In genomic region chr5:35938518-35939227, GRCh38 we compare ENCODE assay signal across 8 cellular contexts. TPM values are rescaled to one million over a fixed set of nuclear protein-coding genes. Genes with fewer than 3 reads are reported as not detected.
A peak's percentile ranks its signal among the peaks of the same experiment; 100 is the strongest.
DNase-seq lines count a peak whose midpoint lies in the region; ATAC-seq and TF ChIP-seq lines count a peak whose summit lies in the region.

CAPSL (minus strand) TSS chr5:35938622; CDS start chr5:35921120, 17,502 bp downstream.

- no TSS peak for BruUV-seq in OCI-LY7 (replicated peaks; lab: Mats Ljungman, UMichigan)

- no peak within 1 kb of the TSS for H4K8ac ChIP-seq in H9 (replicated peaks; ENCODE audit: insufficient read length, low read depth, low read length)

- H3K4me1 ChIP-seq in H9 (ENCODE audit: insufficient read depth, low read length) (no peaks in the 10 kb centered on the region), OCI-LY7 (ENCODE audit: insufficient read depth, low read length, poor library complexity, severe bottlenecking) (no peaks in the 10 kb centered on the region), aorta (ENCODE audit: control insufficient read depth in 1 of 2, insufficient read depth in 2 of 2, low read length in 2 of 2) (no peaks in the 10 kb centered on the region)

- 0 out of 4 replicates have a peak, but pooled peaks cover 0 to 4% of the 10 kb centered on the region in 2 experiments for H3K4me1 Mint-ChIP-seq in H9

- no peak within 1 kb of the TSS for H3K9ac ChIP-seq in H9 (ENCODE audit: extremely low read depth, insufficient read length, low read length)

- no peak within 1 kb of the TSS for H2BK15ac ChIP-seq in H9 (ENCODE audit: low read depth, low read length)

- H3K4me3 ChIP-seq in OCI-LY7 (ENCODE audit: low read depth, low read length, poor library complexity, severe bottlenecking) (no peak within 1 kb of the TSS), fibroblast of villous mesenchyme (ENCODE audit: low read depth, low read length) (no peak within 1 kb of the TSS), aorta (ENCODE audit: low read length in 2 of 2) (no peak within 1 kb of the TSS)

- H3K14ac ChIP-seq in H9 (ENCODE audit: insufficient read depth, low read length) = no peak within 1 kb of the TSS; the same call in 1 of the 2 replicates

- H3K27me3 Mint-ChIP-seq in H9 (ENCODE audit: low read depth) = peaks cover 13% of the 10 kb centered on the region

- no peak within 1 kb of the TSS for H3K27ac Mint-ChIP-seq in H9

- DNase-seq in H9 = peak; percentile 95
- peak; percentile 31 for DNase-seq in OCI-LY7 (ENCODE audit: low spot score)
- DNase-seq in fibroblast of villous mesenchyme (ENCODE audit: low read depth) = peak; percentile 81
- no peak for DNase-seq in sciatic nerve (ENCODE audit: low spot score)
- no peak for DNase-seq in activated effector memory CD4-positive, alpha-beta T cell treated with Interleukin-2 at 50 U/mL for 16 hours
- no peak for DNase-seq in aorta

- no peak within 1 kb of the TSS for H2BK20ac ChIP-seq in H9 (ENCODE audit: low read depth, low read length, poor library complexity, severe bottlenecking)

- no peaks in the 10 kb centered on the region for H3K9me2 ChIP-seq in OCI-LY7 (ENCODE audit: insufficient read depth, low read length)

- no peak within 1 kb of the TSS; a peak in 1 of 5 replicates for H3K4me3 Mint-ChIP-seq in H9

- POLR2A ChIA-PET in OCI-LY7 (lab: Charles Lee) = interaction anchor here (0.7 to 1.4 kb wide), 2 partner anchors 11 to 306 kb away, joined by 3 read pairs; no protein-coding TSS in a partner anchor

- no peaks in the 10 kb centered on the region for H3K79me2 ChIP-seq in H9 (ENCODE audit: insufficient read depth, low read length)
- H3K79me2 ChIP-seq in OCI-LY7 (ENCODE audit: insufficient read depth, low read depth, low read length) = no peaks in the 10 kb centered on the region

- H2AFZ ChIP-seq in H9 (ENCODE audit: low read length) (no peak within 1 kb of the TSS), OCI-LY7 (ENCODE audit: low read length) (no peak within 1 kb of the TSS)

- no peak within 1 kb of the TSS for H4K5ac ChIP-seq in H9 (ENCODE audit: insufficient read length, low read depth, low read length)

- no peak within 1 kb of the TSS for H3K4me2 ChIP-seq in H9 (ENCODE audit: insufficient read depth, insufficient read length, low read length)
- H3K4me2 ChIP-seq in OCI-LY7 (ENCODE audit: low read length) = no peak within 1 kb of the TSS

- ATAC-seq in sciatic nerve (peak; percentile 52), HG03520 (IDR thresholded peaks at IDR 0.05; ENCODE audit: unreplicated experiment) (no peak), aorta (ENCODE audit: low FRiP score) (no peak), HG02852 (IDR thresholded peaks at IDR 0.05; ENCODE audit: unreplicated experiment) (no peak)

- no peaks in the 10 kb centered on the region for H3K9me3 ChIP-seq in H9 (ENCODE audit: control insufficient read depth, low read depth, low read length)
- no peaks in the 10 kb centered on the region for H3K9me3 ChIP-seq in OCI-LY7 (ENCODE audit: low read length)
- peaks cover 2% of the 10 kb centered on the region for H3K9me3 ChIP-seq in aorta (ENCODE audit: control insufficient read depth, low read length)

- H3K18ac ChIP-seq in H9 (ENCODE audit: insufficient read length, low read depth, low read length) = no peak within 1 kb of the TSS

- H3K36me3 Mint-ChIP-seq in H9 (ENCODE audit: insufficient read depth in 1 of 3, low read depth in 3 of 3) = no peaks in the 10 kb centered on the region

- H2BK120ac ChIP-seq in H9 (ENCODE audit: low read depth, low read length, poor library complexity, severe bottlenecking) = no peak within 1 kb of the TSS

- no peak within 1 kb of the TSS for H3T11ph ChIP-seq in H9 (ENCODE audit: low read length)

- no peak within 1 kb of the TSS for H4K91ac ChIP-seq in H9 (ENCODE audit: insufficient read length, low read depth, low read length)

- H3K56ac ChIP-seq in H9 (ENCODE audit: insufficient read length, low read depth, low read length) = no peak within 1 kb of the TSS

- no peak within 1 kb of the TSS for H2AK5ac ChIP-seq in H9 (ENCODE audit: insufficient read length, low read length)

- H3K23me2 ChIP-seq in H9 (ENCODE audit: insufficient read length, low read depth, low read length, poor library complexity, severe bottlenecking) = no peaks in the 10 kb centered on the region

- H3K23ac ChIP-seq in H9 (ENCODE audit: insufficient read length, low read depth, low read length) = no peak within 1 kb of the TSS

- intact Hi-C loops in OCI-LY7 (cut with micrococcal nuclease; ENCODE audit: unreplicated experiment) (no loop called here), sciatic nerve (cut with DNase I) (no loop called here), aorta (cut with DNase I) (no loop called here)

- no peaks in the 10 kb centered on the region for H4K20me1 ChIP-seq in H9 (ENCODE audit: control insufficient read depth, insufficient read depth, insufficient read length)
- no peaks in the 10 kb centered on the region for H4K20me1 ChIP-seq in OCI-LY7 (ENCODE audit: insufficient read depth, low read length)

- H3K36me3 ChIP-seq in OCI-LY7 (ENCODE audit: insufficient read depth, low read length) (no peaks in the 10 kb centered on the region), aorta (ENCODE audit: control insufficient read depth in 1 of 2, insufficient read depth in 2 of 2, low read length in 1 of 2) (no peaks in the 10 kb centered on the region)

- no peak within 1 kb of the TSS for H2BK5ac ChIP-seq in H9 (ENCODE audit: insufficient read length, low read length)

- no peaks in the 10 kb centered on the region for H3K9me3 Mint-ChIP-seq in H9

- H3K4ac ChIP-seq in H9 (ENCODE audit: low read depth, low read length) = no peak within 1 kb of the TSS

- TF ChIP-seq CTCF in H9 (conservative IDR thresholded peaks at IDR 0.05) (no peak), OCI-LY7 (conservative IDR thresholded peaks at IDR 0.05; ENCODE audit: low read length) (no peak), fibroblast of villous mesenchyme (IDR thresholded peaks at IDR 0.05; ENCODE audit: insufficient read depth, low read depth, low read length) (no peak)

- H3K27ac ChIP-seq in H9 (ENCODE audit: insufficient read length, low read depth, low read length) (no peak within 1 kb of the TSS), OCI-LY7 (ENCODE audit: low read depth, low read length, poor library complexity, severe bottlenecking) (no peak within 1 kb of the TSS), aorta (ENCODE audit: low read depth in 1 of 2, low read length in 2 of 2) (no peak within 1 kb of the TSS)

- no peak within 1 kb of the TSS for H2BK12ac ChIP-seq in H9 (ENCODE audit: insufficient read length, low read depth, low read length)

- CTCF ChIA-PET in OCI-LY7 (lab: Charles Lee; ENCODE audit: unreplicated experiment) = no interaction called here

- no CpG with 5 or more reads among the region's 2 CpGs for WGBS in H9 (ENCODE audit: extremely low coverage, insufficient read length, low lambda C conversion rate)
- WGBS in aorta, 2 donors = 38 to 44% methylated on average over 2 of the region's 2 CpGs

- no peaks in the 10 kb centered on the region for H3K79me1 ChIP-seq in H9 (ENCODE audit: insufficient read depth, low read depth, low read length, poor library complexity, severe bottlenecking)

- H3K27me3 ChIP-seq in H9 (ENCODE audit: insufficient read depth, low read length) (no peaks in the 10 kb centered on the region), aorta (ENCODE audit: control insufficient read depth in 1 of 2, insufficient read depth in 2 of 2, low read length in 1 of 2) (no peaks in the 10 kb centered on the region)

RNA-seq across cellular contexts. Expression of gene CAPSL, which starts in this region (rescaled TPM):
- total RNA-seq in H9 (2021) (not detected in 2 replicates), OCI-LY7 (2022) (not detected in 2 replicates), fibroblast of villous mesenchyme (0.43 TPM in 1 of 2 replicates, not detected in the other), sciatic nerve (not detected), aorta (not detected)
- 4.7 and 5.4 TPM in 2 replicates for total RNA-seq in OCI-LY7 (2014; rRNA removed; shearing (Covaris generic))
- not detected for polyA plus RNA-seq in aorta

Comparison
In these comparisons a context has a peak if more than half of its experiments do, and no peak if none do; other contexts are left out.
1. Peak in DNase-seq in H9; RNA of the gene not detected or under 1 TPM.
2. Peak in DNase-seq in fibroblast of villous mesenchyme; RNA of the gene not detected or under 1 TPM.
3. Peak in ATAC-seq in sciatic nerve; RNA of the gene not detected or under 1 TPM.